Comparison of ENCODE assay signal across 25 cellular contexts in genomic region chr19:37706052-37706605, GRCh38.
"Had no signal": no experiment of that assay in that cellular context is flagged by ENCODE, and none has a peak within 500 bp of the region (broad histone marks: within the 10 kb centered on the region; RNA-seq: fewer than 3 reads in every experiment).

No MANE protein-coding gene starts in this region.

- H3K79me2 ChIP-seq: hepatocyte had no signal

- H2AFZ ChIP-seq: hepatocyte had no signal

- H3K27me3 Mint-ChIP-seq: naive thymus-derived CD4-positive, alpha-beta T cell; natural killer cell treated with Interleukin-12 subunit alpha and Interleukin-12 subunit beta and Interleukin-15 and Interleukin-18, amount 100 ng/mL, for 72 hours; stimulated activated naive CD8-positive, alpha-beta T cell treated with anti-CD3 and anti-CD28 coated beads, Interleukin-15, amount 100 ng/mL, for 72 hours; type B pancreatic cell had no signal

- H3K4me1 ChIP-seq: heart right ventricle, left ventricle myocardium inferior, pancreas, psoas muscle, right atrium auricular region, tibial nerve, uterus had no signal

- H3K27me3 ChIP-seq: heart right ventricle, hepatocyte, pancreas, right atrium auricular region, tibial nerve, uterus had no signal

- H3K9me3 Mint-ChIP-seq: type B pancreatic cell had no signal

- H3K4me3 ChIP-seq: heart right ventricle, hepatocyte, left ventricle myocardium inferior, lung, mucosa of descending colon, pancreas, psoas muscle, right atrium auricular region, skin epidermis, tibial nerve, uterus had no signal

- H3K36me3 ChIP-seq: uterus had no signal

- DNase-seq: heart right ventricle; islet precursor cell; left ventricle myocardium inferior; midbrain; mucosa of descending colon; naive thymus-derived CD4-positive, alpha-beta T cell; nucleus accumbens; pancreas; psoas muscle; stimulated activated CD4-positive, alpha-beta T cell treated with anti-CD3 and anti-CD28 coated beads, Interleukin-12 subunit alpha, Interleukin-12 subunit beta, amount 100 ng/mL, for 4 hours; stimulated activated CD4-positive, alpha-beta T cell treated with anti-CD3 and anti-CD28 coated beads, Interleukin-15, amount 100 ng/mL, for 24 hours; stimulated activated CD4-positive, alpha-beta T cell treated with anti-CD3 and anti-CD28 coated beads, Interleukin-4, amount 100 ng/mL, for 24 hours; stimulated activated naive CD4-positive, alpha-beta T cell treated with Interleukin-2 at 50 U/mL for 16 hours; stimulated activated naive CD8-positive, alpha-beta T cell treated with anti-CD3 and anti-CD28 coated beads, Interleukin-15, amount 100 ng/mL, for 72 hours; substantia nigra; uterus had no signal

- H3K27ac Mint-ChIP-seq: natural killer cell treated with Interleukin-12 subunit alpha and Interleukin-12 subunit beta and Interleukin-15 and Interleukin-18, amount 100 ng/mL, for 72 hours; stimulated activated effector memory CD8-positive, alpha-beta T cell treated with anti-CD3 and anti-CD28 coated beads, Interleukin-12 subunit alpha, Interleukin-12 subunit beta, amount 100 ng/mL, for 72 hours; stimulated activated naive CD8-positive, alpha-beta T cell treated with anti-CD3 and anti-CD28 coated beads, Interleukin-15, amount 100 ng/mL, for 72 hours; type B pancreatic cell had no signal

- H3K4me1 Mint-ChIP-seq: naive thymus-derived CD4-positive, alpha-beta T cell; stimulated activated effector memory CD8-positive, alpha-beta T cell treated with anti-CD3 and anti-CD28 coated beads, Interleukin-12 subunit alpha, Interleukin-12 subunit beta, amount 100 ng/mL, for 72 hours; stimulated activated naive CD8-positive, alpha-beta T cell treated with anti-CD3 and anti-CD28 coated beads, Interleukin-15, amount 100 ng/mL, for 72 hours had no signal

- H3K27ac ChIP-seq: heart right ventricle, hepatocyte, left ventricle myocardium inferior, pancreas, psoas muscle, right atrium auricular region, skin epidermis, tibial nerve, uterus had no signal

- ATAC-seq: heart right ventricle; mucosa of descending colon; naive thymus-derived CD4-positive, alpha-beta T cell; natural killer cell treated with Interleukin-12 subunit alpha and Interleukin-12 subunit beta and Interleukin-15 and Interleukin-18, amount 100 ng/mL, for 72 hours; pancreas; psoas muscle; sciatic nerve; stimulated activated effector memory CD8-positive, alpha-beta T cell treated with anti-CD3 and anti-CD28 coated beads, Interleukin-12 subunit alpha, Interleukin-12 subunit beta, amount 100 ng/mL, for 72 hours; stimulated activated naive CD8-positive, alpha-beta T cell treated with anti-CD3 and anti-CD28 coated beads, Interleukin-15, amount 100 ng/mL, for 72 hours had no signal

- H3K4me2 ChIP-seq: hepatocyte had no signal

- H3K9me3 ChIP-seq: left ventricle myocardium inferior, mucosa of descending colon, pancreas, right atrium auricular region, uterus had no signal

- H3K4me3 Mint-ChIP-seq: naive thymus-derived CD4-positive, alpha-beta T cell; natural killer cell treated with Interleukin-12 subunit alpha and Interleukin-12 subunit beta and Interleukin-15 and Interleukin-18, amount 100 ng/mL, for 72 hours; stimulated activated effector memory CD8-positive, alpha-beta T cell treated with anti-CD3 and anti-CD28 coated beads, Interleukin-12 subunit alpha, Interleukin-12 subunit beta, amount 100 ng/mL, for 72 hours; stimulated activated naive CD8-positive, alpha-beta T cell treated with anti-CD3 and anti-CD28 coated beads, Interleukin-15, amount 100 ng/mL, for 72 hours; type B pancreatic cell had no signal
